Comparison of ENCODE assay signal across 8 cellular contexts in the genomic region with DNA sequence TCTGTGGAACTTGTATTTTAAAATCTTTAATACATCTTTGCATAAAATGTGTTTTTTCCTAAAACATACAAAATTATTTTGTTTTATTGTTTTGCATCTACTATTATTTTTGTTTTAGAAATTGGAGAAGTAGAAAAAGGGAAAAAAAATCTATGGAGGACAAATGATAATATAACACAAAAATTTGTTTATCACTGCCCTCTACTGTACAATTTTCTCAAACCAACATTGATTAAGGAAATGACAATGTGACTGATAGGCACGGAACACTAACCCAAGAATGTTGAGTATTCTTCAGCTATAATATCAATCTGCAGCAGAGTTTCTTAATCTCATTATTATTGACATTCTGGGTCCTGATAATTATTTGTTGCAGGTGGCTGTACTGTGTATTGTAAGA. TPM values are rescaled to one million over a fixed set of nuclear protein-coding genes. Genes with fewer than 3 reads are reported as not detected.
DNase-seq lines count a peak whose midpoint lies in the region; ATAC-seq and TF ChIP-seq lines count a peak whose summit lies in the region.

No MANE protein-coding gene starts in this region.

- no peak for TF ChIP-seq CTCF in lower leg skin (IDR thresholded peaks at IDR 0.05)

- H3K4me3 ChIP-seq in lower leg skin (ENCODE audit: low read depth, poor library complexity, severe bottlenecking): no peak overlapping the region

- in situ Hi-C loops in SK-MEL-5 (cut with HindIII; ENCODE audit: low pct_unique_long_range_greater_than_20kb, low sequenced_read_pairs): no loop called here

- DNase-seq in EH (ENCODE audit: low read depth) (peak; percentile 4), SK-MEL-5 (ENCODE audit: low read depth, low spot score) (peak; percentile 59), medulla oblongata (ENCODE audit: extremely low spot score) (peak; percentile 11), activated T-cell treated with anti-CD3 and anti-CD28 coated beads for 4 hours (no peak), lower leg skin (ENCODE audit: low spot score in 2 of 2) (no peak)

- no peak for TF ChIP-seq POLR2A in lower leg skin (IDR thresholded peaks at IDR 0.05)

- 9 to 14% methylated on average over 1 of the region's 1 CpG for WGBS in lower leg skin, 2 donors

- intact Hi-C loops in lower leg skin (cut with DNase I; ENCODE audit: low total_unique reads): no loop called here

- ATAC-seq in HG02678 (IDR thresholded peaks at IDR 0.05; ENCODE audit: unreplicated experiment) (peak; percentile 71), HG02571 (IDR thresholded peaks at IDR 0.05; ENCODE audit: unreplicated experiment) (no peak), GM18873 (IDR thresholded peaks at IDR 0.05; ENCODE audit: low FRiP score, unreplicated experiment) (no peak)

RNA-seq across cellular contexts. Expression of a gene that starts 9.5 kb away (rescaled TPM):
- total RNA-seq in SK-MEL-5 (2014; rRNA removed; shearing (Covaris generic)): 27.0 and 29.2 TPM in 2 replicates
- 8.5 and 16.8 TPM in 2 replicates for polyA plus RNA-seq in SK-MEL-5 (2015; cell fraction: cytosol; rRNA removed)
- polyA plus RNA-seq in SK-MEL-5 (2015; cell fraction: nucleus; rRNA removed): 48.1 and 56.5 TPM in 2 replicates
- 10 to 100 TPM in 2 of 4 donors, 1 to 10 TPM in 2; 6.6 to 11.4 (median 9.8) TPM for total RNA-seq in lower leg skin

RNA-seq across cellular contexts. Expression of a gene that starts 47.4 kb away (rescaled TPM):
- total RNA-seq in SK-MEL-5 (2014; rRNA removed; shearing (Covaris generic)): 4.9 and 6.2 TPM in 2 replicates
- polyA plus RNA-seq in SK-MEL-5 (2015; cell fraction: cytosol; rRNA removed): 2.2 and 3.0 TPM in 2 replicates
- 1.8 and 2.5 TPM in 2 replicates for polyA plus RNA-seq in SK-MEL-5 (2015; cell fraction: nucleus; rRNA removed)
- 1 to 10 TPM; 1.9 to 4.4 (median 3.7) TPM for total RNA-seq in lower leg skin

Comparison
In these comparisons a context has a peak if more than half of its experiments do, and no peak if none do; other contexts are left out.
1. DNase-seq: peak in EH (single experiment), SK-MEL-5 (single experiment) and medulla oblongata (single experiment); none in activated T-cell treated with anti-CD3 and anti-CD28 coated beads for 4 hours (single experiment) and lower leg skin (0 of 2).